Comparison of ENCODE assay signal across 8 cellular contexts in the genomic region with DNA sequence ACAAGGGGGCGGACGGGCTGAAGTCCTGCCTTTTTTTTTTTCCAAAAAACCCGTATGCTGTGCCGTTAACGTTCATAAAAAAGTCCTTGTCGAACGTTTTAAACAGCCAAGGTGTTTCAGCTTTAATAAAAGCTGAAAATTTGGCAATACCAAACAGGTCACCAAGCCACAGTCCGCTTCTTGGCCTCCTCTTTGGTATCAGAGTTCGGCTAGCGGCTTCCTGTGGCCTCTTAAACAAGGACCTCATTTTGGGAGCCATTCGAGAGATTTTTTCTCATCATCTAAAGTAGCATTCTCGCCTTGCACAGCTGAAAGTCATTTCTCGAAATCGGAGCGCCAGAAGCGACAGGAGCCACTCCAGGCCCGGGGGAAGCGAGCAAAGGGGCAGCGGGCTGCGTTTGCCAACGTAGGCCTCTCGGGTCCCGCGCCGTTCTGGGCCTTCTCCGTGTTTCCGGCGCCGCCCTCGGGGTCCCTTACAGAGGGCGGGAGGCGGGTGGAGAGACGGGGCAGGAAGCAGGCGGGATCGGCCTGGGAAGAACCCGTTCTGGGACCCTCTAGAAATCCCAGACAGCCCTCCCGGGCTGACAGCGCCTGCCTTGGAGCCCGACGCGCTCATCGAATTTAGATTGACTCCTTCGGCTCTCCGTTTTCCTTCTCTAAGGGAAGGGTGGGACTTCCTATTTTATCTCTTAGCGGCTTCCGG. TPM values are rescaled to one million over a fixed set of nuclear protein-coding genes. Genes with fewer than 3 reads are reported as not detected.
DNase-seq lines count a peak whose midpoint lies in the region; ATAC-seq and TF ChIP-seq lines count a peak whose summit lies in the region.

No MANE protein-coding gene starts in this region.

- H3K27ac ChIP-seq in 22Rv1: peak overlapping the region; percentile 88

- DNase-seq in NCI-H2227 (lab: John Stamatoyannopoulos, UW; ENCODE audit: unreplicated experiment) (peak; percentile 88), dermis blood vessel endothelial cell (peak; percentile 79), lung microvascular endothelial cell (ENCODE audit: low read depth in 2 of 2) (peak; percentile 76 to 83)
- DNase-seq in activated CD4-positive, alpha-beta T cell treated with anti-CD3 and anti-CD28 coated beads, Interleukin-2, amount 50 U/mL, for 1 hour: peak; percentile 65
- DNase-seq in stimulated activated CD8-positive, alpha-beta memory T cell treated with anti-CD3 and anti-CD28 coated beads, Interleukin-12 subunit alpha, Interleukin-12 subunit beta, amount 100 ng/mL, for 1 hour (ENCODE audit: low read depth): peak; percentile 41

- no peak for TF ChIP-seq CTCF in 22Rv1 (IDR thresholded peaks at IDR 0.05)

- peak; percentile 41 for ATAC-seq in HG02943 (IDR thresholded peaks at IDR 0.05; ENCODE audit: low read depth, unreplicated experiment)

- TF ChIP-seq POLR2A in GM15510 (IDR thresholded peaks at IDR 0.05; ENCODE audit: borderline replicate concordance, extremely low read depth, insufficient read length): peak; percentile 54

RNA-seq across cellular contexts. Expression of a gene that starts 0.6 kb away (rescaled TPM):
- total RNA-seq in dermis blood vessel endothelial cell (22.8 and 24.0 TPM in 2 replicates), lung microvascular endothelial cell (9.8 and 15.1 TPM in 2 replicates)

Comparison
In these comparisons a context has a peak if more than half of its experiments do, and no peak if none do; other contexts are left out.
1. Peak in every context shown above with its lines: DNase-seq, ATAC-seq and H3K27ac ChIP-seq.